Comparison of ENCODE assay signal across 9 cellular contexts in the genomic region with DNA sequence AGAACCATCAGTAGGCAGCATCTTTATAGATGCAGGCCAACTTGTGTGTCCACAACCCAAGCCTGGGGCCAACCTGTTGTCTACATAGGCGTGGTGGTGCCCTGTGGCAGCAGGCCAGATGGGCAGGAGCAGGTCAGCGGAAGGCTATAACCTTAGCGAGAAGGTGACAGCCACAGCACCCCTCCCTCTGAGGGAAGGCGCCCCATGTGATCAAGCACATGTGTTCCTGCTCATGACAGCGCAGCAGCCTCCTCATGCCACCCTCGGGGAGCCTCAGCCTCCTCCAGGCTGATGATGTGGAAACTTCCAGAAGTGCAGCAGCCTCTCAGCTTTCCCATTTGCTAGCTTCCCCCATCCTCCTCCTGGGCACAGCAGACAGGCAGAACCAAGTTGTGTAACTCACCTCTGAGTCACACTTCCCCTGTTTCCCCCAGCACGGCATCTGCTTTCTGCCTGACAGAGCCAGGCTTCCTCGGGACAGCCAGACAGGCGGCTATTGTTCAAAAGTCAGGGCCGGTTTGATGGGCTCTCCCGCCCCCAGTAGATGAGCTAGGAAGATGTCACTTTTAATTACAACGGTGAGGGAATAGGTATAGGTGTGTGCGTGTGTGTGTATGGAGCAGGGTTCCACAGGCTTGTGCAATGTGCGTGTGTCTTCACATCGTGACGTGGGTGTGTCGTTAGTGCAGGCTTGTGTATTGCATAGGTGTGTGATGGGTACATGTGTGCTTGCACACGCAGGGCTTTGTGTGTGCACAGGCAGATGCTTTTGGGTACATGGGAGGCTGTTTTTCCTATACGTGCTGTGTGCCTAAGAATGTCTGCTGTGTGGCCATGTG.
DNase-seq lines count a peak whose midpoint lies in the region; ATAC-seq and TF ChIP-seq lines count a peak whose summit lies in the region.
"Had no signal": no experiment of that assay in that cellular context is flagged by ENCODE, and none has a peak within 500 bp of the region (broad histone marks: within the 10 kb centered on the region; RNA-seq: fewer than 3 reads in every experiment).

No MANE protein-coding gene starts in this region.

- peak overlapping the region; percentile 68 for H3K4me2 ChIP-seq in HCT116 (ENCODE audit: low read length)

- RAD21 ChIA-PET in HCT116 (lab: Charles Lee; ENCODE audit: low non-redundant PET in 1 of 2, low total read pairs in 2 of 2, uncharacterized antibody in 2 of 2, unreplicated experiment in 2 of 2), result no interaction called here

- intact Hi-C loops in HCT116 (cut with micrococcal nuclease), result loop anchor here (10.0 kb wide), 1 partner anchor 438 kb away; no protein-coding TSS in a partner anchor

- no peaks in the 10 kb centered on the region for H3K9me3 ChIP-seq in HCT116 (ENCODE audit: control insufficient read depth in 1 of 2, insufficient read depth in 1 of 2, low read depth in 1 of 2, low read length in 2 of 2)
- no peaks in the 10 kb centered on the region for H3K9me3 ChIP-seq in SJSA1 (replicated peaks)
- no peaks in the 10 kb centered on the region for H3K9me3 ChIP-seq in thoracic aorta
- H3K9me3 ChIP-seq in CD8-positive, alpha-beta memory T cell (ENCODE audit: low read length), result no peaks in the 10 kb centered on the region

- TF ChIP-seq POLR2A in HCT116 (IDR thresholded peaks at IDR 0.05; ENCODE audit: borderline replicate concordance, extremely low read depth, insufficient read depth, insufficient read length), result no peak

- TF ChIP-seq RAD21 in HCT116 (IDR thresholded peaks at IDR 0.05; ENCODE audit: low read depth), result peak; percentile 38

- H3K27ac Mint-ChIP-seq in CD8-positive, alpha-beta memory T cell, result no peak overlapping the region
- H3K27ac Mint-ChIP-seq: T-cell had no signal

- H3K4me1 ChIP-seq in HCT116 (ENCODE audit: control insufficient read depth in 1 of 2, insufficient read depth in 2 of 2, low read length in 2 of 2) (peaks cover 11 to 21% of the 10 kb centered on the region in 2 experiments; a peak in 3 of 4 replicates), SJSA1 (replicated peaks) (peaks cover 39% of the 10 kb centered on the region), thoracic aorta (ENCODE audit: control insufficient read depth in 1 of 2, low read depth in 2 of 2) (peaks cover 3 to 20% of the 10 kb centered on the region in 2 donors)
- no peaks in the 10 kb centered on the region for H3K4me1 ChIP-seq in CD8-positive, alpha-beta memory T cell (ENCODE audit: insufficient read depth, low read length)

- peak; percentile 89 for ATAC-seq in HCT116
- ATAC-seq in thoracic aorta (ENCODE audit: insufficient number of reproducible peaks, low FRiP score, low read depth), result peak; percentile 81
- no peak for ATAC-seq in HG02798 (IDR thresholded peaks at IDR 0.05; ENCODE audit: poor library complexity, unreplicated experiment)
- ATAC-seq: T-cell had no signal

- H3K9me2 ChIP-seq in HCT116 (ENCODE audit: insufficient read depth), result no peaks in the 10 kb centered on the region

- H3K27ac ChIP-seq in HCT116 (ENCODE audit: low read depth, low read length) (no peak overlapping the region), SJSA1 (peak overlapping the region; percentile 62), thoracic aorta (peak overlapping the region in 1 of 2 donors; percentile 37)
- H3K27ac ChIP-seq in CD8-positive, alpha-beta memory T cell (ENCODE audit: low read depth, low read length), result no peak overlapping the region

- H3K27me3 ChIP-seq in HCT116 (ENCODE audit: insufficient read depth, low read length) (peaks cover 15% of the 10 kb centered on the region; the same call in 1 of the 2 replicates), SJSA1 (replicated peaks) (no peaks in the 10 kb centered on the region), thoracic aorta (replicated peaks; ENCODE audit: insufficient read depth) (no peaks in the 10 kb centered on the region)
- no peaks in the 10 kb centered on the region for H3K27me3 ChIP-seq in CD8-positive, alpha-beta memory T cell (ENCODE audit: insufficient read depth, low read length, poor library complexity, severe bottlenecking)

- H3K36me3 Mint-ChIP-seq in CD8-positive, alpha-beta memory T cell, result no peaks in the 10 kb centered on the region
- H3K36me3 Mint-ChIP-seq: T-cell had no signal

- no peak overlapping the region for H3K4me3 Mint-ChIP-seq in CD8-positive, alpha-beta memory T cell
- H3K4me3 Mint-ChIP-seq: T-cell had no signal

- H3K27me3 Mint-ChIP-seq in CD8-positive, alpha-beta memory T cell, result peaks cover 18 to 33% of the 10 kb centered on the region in 2 donors

- H2AFZ ChIP-seq in HCT116 (ENCODE audit: low read depth, low read length, poor library complexity, severe bottlenecking), result peak overlapping the region; percentile 71

- TF ChIP-seq CTCF in HCT116 (IDR thresholded peaks at IDR 0.05 in 2 of 3, conservative IDR thresholded peaks at IDR 0.05 in 1 of 3; ENCODE audit: borderline replicate concordance in 1 of 3, insufficient read depth in 1 of 3, low read depth in 2 of 3, low read length in 2 of 3) (no peak), epithelial cell of proximal tubule (conservative IDR thresholded peaks at IDR 0.05; ENCODE audit: low read depth, low read length) (no peak), thoracic aorta (IDR thresholded peaks at IDR 0.05) (no peak)

- H3K4me1 Mint-ChIP-seq in CD8-positive, alpha-beta memory T cell, result no peaks in the 10 kb centered on the region
- H3K4me1 Mint-ChIP-seq: T-cell had no signal

- POLR2A ChIA-PET in HCT116 (lab: Charles Lee), result no interaction called here
- POLR2A ChIA-PET in CD8-positive, alpha-beta memory T cell (lab: Charles Lee), result no interaction called here

- H3K79me2 ChIP-seq in HCT116 (ENCODE audit: insufficient read depth, low read length), result no peaks in the 10 kb centered on the region

- BruUV-seq in HCT116 (replicated peaks; lab: Mats Ljungman, UMichigan), result no TSS peak

- CTCF ChIA-PET in HCT116 (lab: Charles Lee), result no interaction called here
- CTCF ChIA-PET in CD8-positive, alpha-beta memory T cell (lab: Charles Lee), result no interaction called here

- 0 out of 2 replicates have a peak overlapping the region, but pooled peaks have one; percentile 12 for H3K9ac ChIP-seq in HCT116 (ENCODE audit: low read length)

- H3K4me3 ChIP-seq in HCT116 (replicated peaks in 1 of 2; ENCODE audit: low read depth in 1 of 2, low read length in 2 of 2), result no peak overlapping the region
- no peak overlapping the region for H3K4me3 ChIP-seq in SJSA1
- no peak overlapping the region for H3K4me3 ChIP-seq in epithelial cell of proximal tubule (ENCODE audit: low read depth, low read length)
- no peak overlapping the region for H3K4me3 ChIP-seq in thoracic aorta
- H3K4me3 ChIP-seq in CD8-positive, alpha-beta memory T cell (ENCODE audit: low read length), result no peak overlapping the region

- H3K36me3 ChIP-seq in HCT116 (ENCODE audit: control insufficient read depth in 1 of 2, insufficient read depth in 2 of 2, low read length in 2 of 2), result no peaks in the 10 kb centered on the region
- H3K36me3 ChIP-seq in SJSA1, result no peaks in the 10 kb centered on the region
- H3K36me3 ChIP-seq in thoracic aorta, result no peaks in the 10 kb centered on the region
- no peaks in the 10 kb centered on the region for H3K36me3 ChIP-seq in CD8-positive, alpha-beta memory T cell (ENCODE audit: insufficient read depth, low read length)

- DNase-seq in HCT116 (ENCODE audit: low read depth, low spot score) (peak; percentile 64), SJSA1 (ENCODE audit: low read depth in 1 of 2, low spot score in 2 of 2) (peak; percentile 89 to 93), epithelial cell of proximal tubule (ENCODE audit: low read depth) (peak; percentile 88), middle frontal gyrus (ENCODE audit: extremely low spot score, low spot score) (peak; percentile 37), thoracic aorta (ENCODE audit: low spot score) (peak; percentile 65), T-helper 9 cell (no peak)
- DNase-seq in CD8-positive, alpha-beta memory T cell, result no peak

- no peaks in the 10 kb centered on the region for H4K20me1 ChIP-seq in HCT116 (ENCODE audit: insufficient read depth)

- H3K9me3 Mint-ChIP-seq in CD8-positive, alpha-beta memory T cell, result no peaks in the 10 kb centered on the region
- H3K9me3 Mint-ChIP-seq: T-cell had no signal

TF ChIP-seq in HCT116, 20 proteins besides CTCF, POLR2A, EP300 and RAD21 (continues in another document):
- TF ChIP-seq ELF1 (IDR thresholded peaks at IDR 0.05; ENCODE audit: borderline replicate concordance, low read depth), result no peak
- peak; percentile 84 for TF ChIP-seq FOSL1 (IDR thresholded peaks at IDR 0.05; ENCODE audit: low read depth)
- peak; percentile 79 for TF ChIP-seq SP1 (IDR thresholded peaks at IDR 0.05; ENCODE audit: low read depth)
- TF ChIP-seq TCF7L2 (IDR thresholded peaks at IDR 0.05; ENCODE audit: borderline replicate concordance, extremely low read depth, insufficient read depth, insufficient read length), result peak; percentile 42
- TF ChIP-seq EZH2 (IDR thresholded peaks at IDR 0.05), result no peak
- peak; percentile 90 for TF ChIP-seq CBX3 (IDR thresholded peaks at IDR 0.05; ENCODE audit: low read depth)
- peak; percentile 98 for TF ChIP-seq CEBPB (IDR thresholded peaks at IDR 0.05; ENCODE audit: low read depth)
- TF ChIP-seq YY1 (IDR thresholded peaks at IDR 0.05; ENCODE audit: extremely low read depth, insufficient replicate concordance, low read depth, low read length), result no peak
- TF ChIP-seq, protein P1, sequence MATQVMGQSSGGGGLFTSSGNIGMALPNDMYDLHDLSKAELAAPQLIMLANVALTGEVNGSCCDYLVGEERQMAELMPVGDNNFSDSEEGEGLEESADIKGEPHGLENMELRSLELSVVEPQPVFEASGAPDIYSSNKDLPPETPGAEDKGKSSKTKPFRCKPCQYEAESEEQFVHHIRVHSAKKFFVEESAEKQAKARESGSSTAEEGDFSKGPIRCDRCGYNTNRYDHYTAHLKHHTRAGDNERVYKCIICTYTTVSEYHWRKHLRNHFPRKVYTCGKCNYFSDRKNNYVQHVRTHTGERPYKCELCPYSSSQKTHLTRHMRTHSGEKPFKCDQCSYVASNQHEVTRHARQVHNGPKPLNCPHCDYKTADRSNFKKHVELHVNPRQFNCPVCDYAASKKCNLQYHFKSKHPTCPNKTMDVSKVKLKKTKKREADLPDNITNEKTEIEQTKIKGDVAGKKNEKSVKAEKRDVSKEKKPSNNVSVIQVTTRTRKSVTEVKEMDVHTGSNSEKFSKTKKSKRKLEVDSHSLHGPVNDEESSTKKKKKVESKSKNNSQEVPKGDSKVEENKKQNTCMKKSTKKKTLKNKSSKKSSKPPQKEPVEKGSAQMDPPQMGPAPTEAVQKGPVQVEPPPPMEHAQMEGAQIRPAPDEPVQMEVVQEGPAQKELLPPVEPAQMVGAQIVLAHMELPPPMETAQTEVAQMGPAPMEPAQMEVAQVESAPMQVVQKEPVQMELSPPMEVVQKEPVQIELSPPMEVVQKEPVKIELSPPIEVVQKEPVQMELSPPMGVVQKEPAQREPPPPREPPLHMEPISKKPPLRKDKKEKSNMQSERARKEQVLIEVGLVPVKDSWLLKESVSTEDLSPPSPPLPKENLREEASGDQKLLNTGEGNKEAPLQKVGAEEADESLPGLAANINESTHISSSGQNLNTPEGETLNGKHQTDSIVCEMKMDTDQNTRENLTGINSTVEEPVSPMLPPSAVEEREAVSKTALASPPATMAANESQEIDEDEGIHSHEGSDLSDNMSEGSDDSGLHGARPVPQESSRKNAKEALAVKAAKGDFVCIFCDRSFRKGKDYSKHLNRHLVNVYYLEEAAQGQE (IDR thresholded peaks at IDR 0.05; ENCODE audit: low read depth), result no peak
- TF ChIP-seq JUND (IDR thresholded peaks at IDR 0.05), result peak; percentile 78

Comparison
In these comparisons a context has a peak if more than half of its experiments do, and no peak if none do; other contexts are left out.
1. DNase-seq: peak in HCT116 (single experiment), SJSA1 (2 of 2), epithelial cell of proximal tubule (single experiment), middle frontal gyrus (single experiment) and thoracic aorta (single experiment); none in CD8-positive, alpha-beta memory T cell (0 of 5) and T-helper 9 cell (single experiment).